In the genomic region with DNA sequence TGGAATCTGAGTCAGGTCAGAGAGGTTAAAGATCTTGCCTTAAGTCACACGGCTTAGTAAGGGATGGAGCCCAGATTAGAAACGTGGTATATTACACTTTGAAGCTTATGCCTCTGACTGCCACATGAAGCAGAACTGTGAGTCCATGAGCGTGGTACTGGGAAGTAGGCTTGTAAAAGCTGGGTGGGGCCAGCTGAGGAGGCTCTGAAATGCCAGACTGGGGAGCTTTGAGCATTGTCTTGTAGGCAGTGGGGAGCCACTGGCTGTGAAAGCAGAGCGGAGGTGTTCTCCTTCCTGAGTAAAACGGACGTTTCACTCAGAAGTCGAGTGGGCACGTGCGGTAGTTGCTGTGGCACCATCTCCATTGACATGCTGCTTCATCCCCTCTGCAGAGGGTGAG, we compare ENCODE assay signal across 1 cellular context.
TF ChIP-seq lines count a peak whose summit lies in the region.

No MANE protein-coding gene starts in this region.

TF ChIP-seq in GM23338, 12 proteins besides CTCF, POLR2A, EP300 and RAD21:
- TF ChIP-seq, protein P1, sequence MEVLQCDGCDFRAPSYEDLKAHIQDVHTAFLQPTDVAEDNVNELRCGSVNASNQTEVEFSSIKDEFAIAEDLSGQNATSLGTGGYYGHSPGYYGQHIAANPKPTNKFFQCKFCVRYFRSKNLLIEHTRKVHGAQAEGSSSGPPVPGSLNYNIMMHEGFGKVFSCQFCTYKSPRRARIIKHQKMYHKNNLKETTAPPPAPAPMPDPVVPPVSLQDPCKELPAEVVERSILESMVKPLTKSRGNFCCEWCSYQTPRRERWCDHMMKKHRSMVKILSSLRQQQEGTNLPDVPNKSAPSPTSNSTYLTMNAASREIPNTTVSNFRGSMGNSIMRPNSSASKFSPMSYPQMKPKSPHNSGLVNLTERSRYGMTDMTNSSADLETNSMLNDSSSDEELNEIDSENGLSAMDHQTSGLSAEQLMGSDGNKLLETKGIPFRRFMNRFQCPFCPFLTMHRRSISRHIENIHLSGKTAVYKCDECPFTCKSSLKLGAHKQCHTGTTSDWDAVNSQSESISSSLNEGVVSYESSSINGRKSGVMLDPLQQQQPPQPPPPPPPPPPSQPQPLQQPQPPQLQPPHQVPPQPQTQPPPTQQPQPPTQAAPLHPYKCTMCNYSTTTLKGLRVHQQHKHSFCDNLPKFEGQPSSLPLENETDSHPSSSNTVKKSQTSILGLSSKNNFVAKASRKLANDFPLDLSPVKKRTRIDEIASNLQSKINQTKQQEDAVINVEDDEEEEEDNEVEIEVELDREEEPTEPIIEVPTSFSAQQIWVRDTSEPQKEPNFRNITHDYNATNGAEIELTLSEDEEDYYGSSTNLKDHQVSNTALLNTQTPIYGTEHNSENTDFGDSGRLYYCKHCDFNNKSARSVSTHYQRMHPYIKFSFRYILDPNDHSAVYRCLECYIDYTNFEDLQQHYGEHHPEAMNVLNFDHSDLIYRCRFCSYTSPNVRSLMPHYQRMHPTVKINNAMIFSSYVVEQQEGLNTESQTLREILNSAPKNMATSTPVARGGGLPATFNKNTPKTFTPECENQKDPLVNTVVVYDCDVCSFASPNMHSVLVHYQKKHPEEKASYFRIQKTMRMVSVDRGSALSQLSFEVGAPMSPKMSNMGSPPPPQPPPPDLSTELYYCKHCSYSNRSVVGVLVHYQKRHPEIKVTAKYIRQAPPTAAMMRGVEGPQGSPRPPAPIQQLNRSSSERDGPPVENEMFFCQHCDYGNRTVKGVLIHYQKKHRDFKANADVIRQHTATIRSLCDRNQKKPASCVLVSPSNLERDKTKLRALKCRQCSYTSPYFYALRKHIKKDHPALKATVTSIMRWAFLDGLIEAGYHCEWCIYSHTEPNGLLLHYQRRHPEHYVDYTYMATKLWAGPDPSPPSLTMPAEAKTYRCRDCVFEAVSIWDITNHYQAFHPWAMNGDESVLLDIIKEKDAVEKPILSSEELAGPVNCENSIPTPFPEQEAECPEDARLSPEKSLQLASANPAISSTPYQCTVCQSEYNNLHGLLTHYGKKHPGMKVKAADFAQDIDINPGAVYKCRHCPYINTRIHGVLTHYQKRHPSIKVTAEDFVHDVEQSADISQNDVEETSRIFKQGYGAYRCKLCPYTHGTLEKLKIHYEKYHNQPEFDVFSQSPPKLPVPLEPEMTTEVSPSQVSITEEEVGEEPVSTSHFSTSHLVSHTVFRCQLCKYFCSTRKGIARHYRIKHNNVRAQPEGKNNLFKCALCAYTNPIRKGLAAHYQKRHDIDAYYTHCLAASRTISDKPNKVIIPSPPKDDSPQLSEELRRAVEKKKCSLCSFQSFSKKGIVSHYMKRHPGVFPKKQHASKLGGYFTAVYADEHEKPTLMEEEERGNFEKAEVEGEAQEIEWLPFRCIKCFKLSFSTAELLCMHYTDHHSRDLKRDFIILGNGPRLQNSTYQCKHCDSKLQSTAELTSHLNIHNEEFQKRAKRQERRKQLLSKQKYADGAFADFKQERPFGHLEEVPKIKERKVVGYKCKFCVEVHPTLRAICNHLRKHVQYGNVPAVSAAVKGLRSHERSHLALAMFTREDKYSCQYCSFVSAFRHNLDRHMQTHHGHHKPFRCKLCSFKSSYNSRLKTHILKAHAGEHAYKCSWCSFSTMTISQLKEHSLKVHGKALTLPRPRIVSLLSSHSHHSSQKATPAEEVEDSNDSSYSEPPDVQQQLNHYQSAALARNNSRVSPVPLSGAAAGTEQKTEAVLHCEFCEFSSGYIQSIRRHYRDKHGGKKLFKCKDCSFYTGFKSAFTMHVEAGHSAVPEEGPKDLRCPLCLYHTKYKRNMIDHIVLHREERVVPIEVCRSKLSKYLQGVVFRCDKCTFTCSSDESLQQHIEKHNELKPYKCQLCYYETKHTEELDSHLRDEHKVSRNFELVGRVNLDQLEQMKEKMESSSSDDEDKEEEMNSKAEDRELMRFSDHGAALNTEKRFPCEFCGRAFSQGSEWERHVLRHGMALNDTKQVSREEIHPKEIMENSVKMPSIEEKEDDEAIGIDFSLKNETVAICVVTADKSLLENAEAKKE (CRISPR knock-in tag; IDR thresholded peaks at IDR 0.05): no peak
- no peak for TF ChIP-seq ZNF331 (CRISPR knock-in tag; IDR thresholded peaks at IDR 0.05; ENCODE audit: low read depth)
- TF ChIP-seq CREB1 (CRISPR knock-in tag; IDR thresholded peaks at IDR 0.05; ENCODE audit: low read depth): no peak
- TF ChIP-seq EZH2 (IDR thresholded peaks at IDR 0.05; ENCODE audit: low read depth, unreplicated experiment): no peak
- TF ChIP-seq, protein P2, sequence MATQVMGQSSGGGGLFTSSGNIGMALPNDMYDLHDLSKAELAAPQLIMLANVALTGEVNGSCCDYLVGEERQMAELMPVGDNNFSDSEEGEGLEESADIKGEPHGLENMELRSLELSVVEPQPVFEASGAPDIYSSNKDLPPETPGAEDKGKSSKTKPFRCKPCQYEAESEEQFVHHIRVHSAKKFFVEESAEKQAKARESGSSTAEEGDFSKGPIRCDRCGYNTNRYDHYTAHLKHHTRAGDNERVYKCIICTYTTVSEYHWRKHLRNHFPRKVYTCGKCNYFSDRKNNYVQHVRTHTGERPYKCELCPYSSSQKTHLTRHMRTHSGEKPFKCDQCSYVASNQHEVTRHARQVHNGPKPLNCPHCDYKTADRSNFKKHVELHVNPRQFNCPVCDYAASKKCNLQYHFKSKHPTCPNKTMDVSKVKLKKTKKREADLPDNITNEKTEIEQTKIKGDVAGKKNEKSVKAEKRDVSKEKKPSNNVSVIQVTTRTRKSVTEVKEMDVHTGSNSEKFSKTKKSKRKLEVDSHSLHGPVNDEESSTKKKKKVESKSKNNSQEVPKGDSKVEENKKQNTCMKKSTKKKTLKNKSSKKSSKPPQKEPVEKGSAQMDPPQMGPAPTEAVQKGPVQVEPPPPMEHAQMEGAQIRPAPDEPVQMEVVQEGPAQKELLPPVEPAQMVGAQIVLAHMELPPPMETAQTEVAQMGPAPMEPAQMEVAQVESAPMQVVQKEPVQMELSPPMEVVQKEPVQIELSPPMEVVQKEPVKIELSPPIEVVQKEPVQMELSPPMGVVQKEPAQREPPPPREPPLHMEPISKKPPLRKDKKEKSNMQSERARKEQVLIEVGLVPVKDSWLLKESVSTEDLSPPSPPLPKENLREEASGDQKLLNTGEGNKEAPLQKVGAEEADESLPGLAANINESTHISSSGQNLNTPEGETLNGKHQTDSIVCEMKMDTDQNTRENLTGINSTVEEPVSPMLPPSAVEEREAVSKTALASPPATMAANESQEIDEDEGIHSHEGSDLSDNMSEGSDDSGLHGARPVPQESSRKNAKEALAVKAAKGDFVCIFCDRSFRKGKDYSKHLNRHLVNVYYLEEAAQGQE (IDR thresholded peaks at IDR 0.05; ENCODE audit: unreplicated experiment): no peak
- no peak for TF ChIP-seq STAT1 (IDR thresholded peaks at IDR 0.05; ENCODE audit: unreplicated experiment)
